In the genomic region with DNA sequence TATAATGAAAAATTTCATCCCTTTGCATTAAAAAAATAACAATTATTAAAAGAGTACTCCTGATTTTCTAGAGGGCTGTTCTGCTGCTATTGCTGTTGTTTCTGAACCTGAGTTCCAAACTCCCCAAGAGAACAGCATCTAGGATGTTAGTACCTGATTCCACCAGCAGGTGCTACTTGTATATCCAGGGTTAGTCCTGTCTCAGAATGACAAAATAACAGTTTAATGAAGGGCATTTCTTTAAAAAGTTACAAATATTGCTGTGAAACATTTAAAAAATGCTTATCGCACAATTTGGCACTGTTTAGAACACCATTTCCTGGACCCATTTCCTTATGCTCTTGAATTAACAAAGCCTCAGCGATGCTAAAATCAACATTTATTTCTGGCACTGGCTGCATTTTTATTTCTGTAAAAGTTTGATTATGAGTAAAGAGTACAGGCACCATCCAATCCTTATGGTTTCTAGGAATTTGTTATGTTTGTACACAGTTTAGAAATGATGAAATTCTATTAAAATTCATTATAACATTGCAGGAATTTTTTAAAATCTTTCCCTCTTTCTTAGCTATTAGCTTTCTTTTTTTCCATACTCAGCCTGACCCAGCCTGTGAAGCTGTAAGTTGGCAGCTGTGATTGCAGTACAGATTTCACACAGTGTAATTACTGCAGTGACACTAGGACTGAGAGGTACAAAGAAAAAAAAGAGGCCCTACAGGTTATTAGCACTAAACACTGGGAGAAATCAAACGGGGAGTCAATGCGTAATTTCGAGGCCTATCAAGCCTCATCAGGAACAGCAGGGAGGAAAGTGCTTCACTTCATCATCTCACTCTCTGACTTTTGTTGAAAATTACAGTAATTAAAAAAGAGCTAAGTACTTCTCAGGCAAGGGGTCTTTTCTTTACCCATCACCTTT, we compare ENCODE assay signal across 1 cellular context.
TF ChIP-seq lines count a peak whose summit lies in the region.

No MANE protein-coding gene starts in this region.

TF ChIP-seq in H1, 55 proteins besides CTCF, POLR2A, EP300 and RAD21 (continued from another document):
- TF ChIP-seq ZNF274 (IDR thresholded peaks at IDR 0.05; ENCODE audit: borderline replicate concordance, extremely low read depth, low read length) (no peak), CREB1 (IDR thresholded peaks at IDR 0.05) (no peak), CEBPB (IDR thresholded peaks at IDR 0.05; ENCODE audit: low read depth, low read length) (no peak), EZH2 (IDR thresholded peaks at IDR 0.05; ENCODE audit: low read depth, low read length, severe bottlenecking) (no peak), POLR2AphosphoS5 (IDR thresholded peaks at IDR 0.05; ENCODE audit: low read depth, low read length) (no peak), TBP (IDR thresholded peaks at IDR 0.05; ENCODE audit: low read depth, low read length) (no peak), JUND (IDR thresholded peaks at IDR 0.05; ENCODE audit: low read length) (no peak), CHD1 (IDR thresholded peaks at IDR 0.05; ENCODE audit: low read depth, low read length) (no peak), YY1 (IDR thresholded peaks at IDR 0.05; ENCODE audit: low read depth, low read length) (no peak), HDAC6 (IDR thresholded peaks at IDR 0.05; ENCODE audit: low read depth, low read length) (no peak)
- TF ChIP-seq, protein P1, sequence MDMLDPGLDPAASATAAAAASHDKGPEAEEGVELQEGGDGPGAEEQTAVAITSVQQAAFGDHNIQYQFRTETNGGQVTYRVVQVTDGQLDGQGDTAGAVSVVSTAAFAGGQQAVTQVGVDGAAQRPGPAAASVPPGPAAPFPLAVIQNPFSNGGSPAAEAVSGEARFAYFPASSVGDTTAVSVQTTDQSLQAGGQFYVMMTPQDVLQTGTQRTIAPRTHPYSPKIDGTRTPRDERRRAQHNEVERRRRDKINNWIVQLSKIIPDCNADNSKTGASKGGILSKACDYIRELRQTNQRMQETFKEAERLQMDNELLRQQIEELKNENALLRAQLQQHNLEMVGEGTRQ (IDR thresholded peaks at IDR 0.05; ENCODE audit: low read length) = no peak
- TF ChIP-seq, protein P2, sequence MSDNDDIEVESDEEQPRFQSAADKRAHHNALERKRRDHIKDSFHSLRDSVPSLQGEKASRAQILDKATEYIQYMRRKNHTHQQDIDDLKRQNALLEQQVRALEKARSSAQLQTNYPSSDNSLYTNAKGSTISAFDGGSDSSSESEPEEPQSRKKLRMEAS (IDR thresholded peaks at IDR 0.05) = no peak
TF ChIP-seq in H1: peak in this region for 0.
